ENCODE assay signal across 24 cellular contexts in genomic region chr10:11300563-11300962, GRCh38.
"Had no signal": no experiment of that assay in that cellular context is flagged by ENCODE, and none has a peak within 500 bp of the region (broad histone marks: within the 10 kb centered on the region; RNA-seq: fewer than 3 reads in every experiment).

No MANE protein-coding gene starts in this region.

- H3K27me3 ChIP-seq: gastrocnemius medialis, neural progenitor cell, spleen, thyroid gland, upper lobe of right lung had no signal

- H3K4me3 Mint-ChIP-seq: activated naive CD4-positive, alpha-beta T cell treated with anti-CD3 and anti-CD28 coated beads for 36 hours; neural progenitor cell; stimulated activated naive CD8-positive, alpha-beta T cell treated with anti-CD3 and anti-CD28 coated beads, Interleukin-15, amount 100 ng/mL, for 72 hours had no signal

- H3K27ac Mint-ChIP-seq: activated naive CD4-positive, alpha-beta T cell treated with anti-CD3 and anti-CD28 coated beads for 36 hours; neural progenitor cell had no signal

- H3K27me3 Mint-ChIP-seq: stimulated activated naive CD8-positive, alpha-beta T cell treated with anti-CD3 and anti-CD28 coated beads, Interleukin-15, amount 100 ng/mL, for 72 hours had no signal

- H3K36me3 ChIP-seq: gastrocnemius medialis, neural progenitor cell, thyroid gland, WERI-Rb-1 had no signal

- H3K9me3 Mint-ChIP-seq: neural progenitor cell had no signal

- H3K9me3 ChIP-seq: gastrocnemius medialis, mucosa of descending colon, thyroid gland, upper lobe of right lung had no signal

- H3K27ac ChIP-seq: gastrocnemius medialis, neural progenitor cell, spleen, thyroid gland, upper lobe of right lung, WERI-Rb-1 had no signal

- H3K4me3 ChIP-seq: gastrocnemius medialis, mucosa of descending colon, neural progenitor cell, spleen, thyroid gland, upper lobe of right lung had no signal

- H3K4me1 ChIP-seq: gastrocnemius medialis, neural progenitor cell, thyroid gland, upper lobe of right lung had no signal

- DNase-seq: activated CD4-positive, alpha-beta T cell treated with anti-CD3 and anti-CD28 coated beads for 48 hours; activated CD4-positive, alpha-beta T cell treated with anti-CD3 and anti-CD28 coated beads, Interleukin-2, amount 50 U/mL, for 48 hours; activated effector memory CD4-positive, alpha-beta T cell treated with anti-CD3 and anti-CD28 coated beads, Interleukin-2, amount 50 U/mL, for 16 hours; activated naive CD4-positive, alpha-beta T cell treated with anti-CD3 and anti-CD28 coated beads for 36 hours; effector CD8-positive, alpha-beta T cell; erythroblast; gastrocnemius medialis; glutamatergic neuron; islet precursor cell; left ventricle myocardium superior; mucosa of descending colon; occipital lobe; right cardiac atrium; spleen; stimulated activated naive CD8-positive, alpha-beta T cell treated with anti-CD3 and anti-CD28 coated beads, Interleukin-15, amount 100 ng/mL, for 72 hours; T1000; thyroid gland; upper lobe of right lung; WERI-Rb-1 had no signal

- FAIRE-seq: bronchial epithelial cell, colon, endometrium had no signal

- ATAC-seq: activated CD4-positive, CD25-positive, alpha-beta regulatory T cell treated with anti-CD3 and anti-CD28 coated beads, Interleukin-2, amount 50 U/mL, for 24 hours; gastrocnemius medialis; left ventricle myocardium superior; mucosa of descending colon; right cardiac atrium; stimulated activated naive CD8-positive, alpha-beta T cell treated with anti-CD3 and anti-CD28 coated beads, Interleukin-15, amount 100 ng/mL, for 72 hours; upper lobe of right lung had no signal
